ENCODE assay signal across 1 cellular context in genomic region chr10:35605191-35605590, GRCh38.
TF ChIP-seq lines count a peak whose summit lies in the region.

Gene GJD4 (plus strand): TSS chr10:35605341. CDS start chr10:35605568, 227 bp downstream.

TF ChIP-seq in H1, 55 proteins besides CTCF, POLR2A, EP300 and RAD21 (continued from another document):
- no peak for TF ChIP-seq E2F6 (IDR thresholded peaks at IDR 0.05)
